ENCODE assay signal across 1 cellular context in the genomic region with DNA sequence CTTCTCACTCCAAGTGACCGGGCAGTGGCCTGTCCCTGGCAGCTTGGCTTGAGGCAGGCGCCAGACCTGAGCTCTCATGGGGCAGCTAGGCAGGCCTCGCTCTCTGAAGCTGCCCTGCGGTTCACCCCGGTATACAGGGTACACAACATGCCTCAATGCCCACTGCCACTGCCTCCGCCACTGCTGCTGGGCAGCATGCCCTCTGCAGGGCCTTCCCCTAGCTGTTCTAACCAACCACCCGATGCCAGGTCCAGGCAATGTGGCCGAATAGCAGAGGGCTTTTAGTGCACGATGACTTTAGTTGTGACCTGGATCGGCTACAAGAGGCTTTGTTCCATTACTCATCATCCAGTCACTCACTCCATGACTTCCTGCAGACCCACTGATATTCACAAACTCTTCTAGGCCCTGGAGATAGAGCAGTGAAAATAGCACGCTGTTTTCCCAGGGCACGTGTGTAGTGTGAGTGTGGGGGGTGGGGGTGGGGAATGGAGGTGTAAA.
TF ChIP-seq lines count a peak whose summit lies in the region.

No MANE protein-coding gene starts in this region.

TF ChIP-seq in H1, 55 proteins besides CTCF, POLR2A, EP300 and RAD21:
- TF ChIP-seq GABPA (IDR thresholded peaks at IDR 0.05; ENCODE audit: borderline replicate concordance, insufficient read depth, low read length): no peak
- TF ChIP-seq EGR1 (IDR thresholded peaks at IDR 0.05; ENCODE audit: borderline replicate concordance, low read depth, low read length): no peak
- TF ChIP-seq ASH2L (IDR thresholded peaks at IDR 0.05; ENCODE audit: low read length): no peak
- TF ChIP-seq SP1 (IDR thresholded peaks at IDR 0.05; ENCODE audit: low read depth, low read length): no peak
